ENCODE assay signal across 9 cellular contexts in genomic region chr14:102500190-102500661, GRCh38. TPM values are rescaled to one million over a fixed set of nuclear protein-coding genes. Genes with fewer than 3 reads are reported as not detected.
DNase-seq lines count a peak whose midpoint lies in the region; ATAC-seq and TF ChIP-seq lines count a peak whose summit lies in the region.
"Had no signal": no experiment of that assay in that cellular context is flagged by ENCODE, and none has a peak within 500 bp of the region (broad histone marks: within the 10 kb centered on the region; RNA-seq: fewer than 3 reads in every experiment).

No MANE protein-coding gene starts in this region.

- H3K4me1 ChIP-seq in lung (ENCODE audit: control insufficient read depth in 2 of 2, insufficient read depth in 2 of 2, low read length in 2 of 2) = peaks cover 3 to 5% of the 10 kb centered on the region in 2 donors
- H3K4me1 ChIP-seq in upper lobe of right lung = peaks cover 14% of the 10 kb centered on the region

- no peak overlapping the region for H3K4me3 Mint-ChIP-seq in stimulated activated naive B cell treated with anti-CD40 and anti-IgM and Interleukin-4, amounts not matched to agents 10 μg/mL and 1 μg/mL and 100 μg/mL, for 72 hours

- DNase-seq in activated effector memory CD4-positive, alpha-beta T cell treated with anti-CD3 and anti-CD28 coated beads, Interleukin-2, amount 50 U/mL, for 16 hours = peak; percentile 63
- no peak for DNase-seq in activated effector memory CD4-positive, alpha-beta T cell treated with Interleukin-2 at 50 U/mL for 16 hours
- DNase-seq in cerebellum (ENCODE audit: low spot score) (peak; percentile 74), lung (ENCODE audit: low spot score) (peak; percentile 71), upper lobe of right lung (peak; percentile 89), NCI-H2107 treated with DMSO at 0.1 percent for 48 hours (lab: John Stamatoyannopoulos, UW; ENCODE audit: unreplicated experiment) (no peak)
- no peak for DNase-seq in stimulated activated naive B cell treated with anti-CD40 and anti-IgM and Interleukin-4, amounts not matched to agents 10 μg/mL and 1 μg/mL and 100 μg/mL, for 72 hours

- ATAC-seq in lung (ENCODE audit: insufficient read depth, low FRiP score) (peak; percentile 44), upper lobe of right lung (peak; percentile 82), HG02938 (IDR thresholded peaks at IDR 0.05; ENCODE audit: unreplicated experiment) (no peak)
- no peak for ATAC-seq in stimulated activated naive B cell treated with anti-CD40 and anti-IgM and Interleukin-4, amounts not matched to agents 10 μg/mL and 1 μg/mL and 100 μg/mL, for 72 hours (replicated peaks)
- ATAC-seq: left colon had no signal

- no peaks in the 10 kb centered on the region for H3K27me3 Mint-ChIP-seq in stimulated activated naive B cell treated with anti-CD40 and anti-IgM and Interleukin-4, amounts not matched to agents 10 μg/mL and 1 μg/mL and 100 μg/mL, for 72 hours

- H3K4me1 Mint-ChIP-seq in stimulated activated naive B cell treated with anti-CD40 and anti-IgM and Interleukin-4, amounts not matched to agents 10 μg/mL and 1 μg/mL and 100 μg/mL, for 72 hours = no peaks in the 10 kb centered on the region

- no peaks in the 10 kb centered on the region for H3K27me3 ChIP-seq in lung (ENCODE audit: control insufficient read depth, insufficient read depth)
- no peaks in the 10 kb centered on the region for H3K27me3 ChIP-seq in upper lobe of right lung

- 49 to 60% methylated on average over 13 of the region's 13 CpGs for whole genome bisulfite sequencing in lung, 2 donors

- H3K4me3 ChIP-seq in lung = no peak overlapping the region
- no peak overlapping the region for H3K4me3 ChIP-seq in upper lobe of right lung

- H3K9me3 ChIP-seq in lung (ENCODE audit: control insufficient read depth in 2 of 2, insufficient read depth in 1 of 2, low read length in 1 of 2) = no peaks in the 10 kb centered on the region
- H3K9me3 ChIP-seq in upper lobe of right lung = no peaks in the 10 kb centered on the region

- no peaks in the 10 kb centered on the region for H3K9me3 Mint-ChIP-seq in stimulated activated naive B cell treated with anti-CD40 and anti-IgM and Interleukin-4, amounts not matched to agents 10 μg/mL and 1 μg/mL and 100 μg/mL, for 72 hours

- no peak overlapping the region for H3K27ac Mint-ChIP-seq in stimulated activated naive B cell treated with anti-CD40 and anti-IgM and Interleukin-4, amounts not matched to agents 10 μg/mL and 1 μg/mL and 100 μg/mL, for 72 hours

- TF ChIP-seq CTCF in lung (IDR thresholded peaks at IDR 0.05; ENCODE audit: control extremely low read depth, extremely low read depth) (no peak), upper lobe of right lung (IDR thresholded peaks at IDR 0.05) (no peak)

- H3K27ac ChIP-seq in lung (ENCODE audit: low read depth in 1 of 2, low read length in 1 of 2) (peak overlapping the region; percentile 88 to 90), upper lobe of right lung (peak overlapping the region; percentile 75)

- peaks cover 0 to 21% of the 10 kb centered on the region in 2 donors for H3K36me3 ChIP-seq in lung (ENCODE audit: control insufficient read depth in 2 of 2, insufficient read depth in 2 of 2, low read length in 2 of 2)
- H3K36me3 ChIP-seq in upper lobe of right lung = peaks cover 9% of the 10 kb centered on the region

- intact Hi-C loops in upper lobe of right lung (cut with DNase I) = no loop called here

- H3K36me3 Mint-ChIP-seq in stimulated activated naive B cell treated with anti-CD40 and anti-IgM and Interleukin-4, amounts not matched to agents 10 μg/mL and 1 μg/mL and 100 μg/mL, for 72 hours = peaks cover 14 to 15% of the 10 kb centered on the region in 2 donors

RNA-seq across cellular contexts. Expression of gene ANKRD9, which starts 9.3 kb away (rescaled TPM):
- total RNA-seq in cerebellum (7.3 TPM), lung (10 to 100 TPM in 1 of 2 donors, 1 to 10 TPM in 1; 4.4 to 21.3 TPM), upper lobe of right lung (22.4 TPM)
- polyA plus RNA-seq in lung = 1 to 10 TPM; 7.9 to 8.7 TPM

Comparison
In these comparisons a context has a peak if more than half of its experiments do, and no peak if none do; other contexts are left out.
1. DNase-seq: peak in activated effector memory CD4-positive, alpha-beta T cell treated with anti-CD3 and anti-CD28 coated beads, Interleukin-2, amount 50 U/mL, for 16 hours (single experiment), cerebellum (single experiment), lung (single experiment) and upper lobe of right lung (single experiment); none in activated effector memory CD4-positive, alpha-beta T cell treated with Interleukin-2 at 50 U/mL for 16 hours (single experiment), NCI-H2107 treated with DMSO at 0.1 percent for 48 hours (single experiment) and stimulated activated naive B cell treated with anti-CD40 and anti-IgM and Interleukin-4, amounts not matched to agents 10 μg/mL and 1 μg/mL and 100 μg/mL, for 72 hours (single experiment).
2. ATAC-seq: peak in lung (single experiment) and upper lobe of right lung (single experiment); none in stimulated activated naive B cell treated with anti-CD40 and anti-IgM and Interleukin-4, amounts not matched to agents 10 μg/mL and 1 μg/mL and 100 μg/mL, for 72 hours (0 of 2) and HG02938 (single experiment).